Comparison of ENCODE assay signal across 13 cellular contexts in the genomic region with DNA sequence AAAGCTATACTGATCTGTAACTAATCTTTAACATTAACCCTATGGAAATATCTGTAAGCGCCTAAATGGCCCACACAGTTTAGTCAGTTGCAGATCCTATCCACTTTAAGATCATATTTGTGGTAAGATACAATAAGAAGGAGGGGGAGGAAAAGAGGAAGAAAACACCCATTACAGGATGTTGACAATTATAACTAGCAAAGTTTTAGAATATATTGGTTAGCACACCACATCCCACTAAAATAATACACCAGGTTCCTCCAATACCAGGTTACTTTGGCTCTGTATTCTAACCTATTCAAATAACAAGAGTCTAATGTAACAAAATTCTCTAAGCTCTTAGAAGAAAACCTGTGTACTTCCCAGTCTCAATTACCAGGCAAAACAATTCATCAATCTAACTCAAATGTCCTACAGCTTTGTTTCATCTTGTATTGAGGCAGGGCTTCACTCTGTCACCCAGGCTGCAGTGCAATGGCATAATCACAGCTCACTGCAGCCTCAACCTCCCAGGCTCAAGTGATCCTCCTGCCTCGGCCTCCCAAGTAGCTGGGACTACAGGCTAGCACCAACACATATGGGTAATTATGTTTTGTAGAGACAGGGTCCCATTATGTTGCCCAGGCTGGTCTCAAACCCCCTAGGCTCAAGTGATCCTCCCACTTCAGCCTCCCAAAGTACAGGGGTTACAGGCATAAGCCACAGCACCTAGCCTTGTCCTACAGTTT. TPM values are rescaled to one million over a fixed set of nuclear protein-coding genes. Genes with fewer than 3 reads are reported as not detected.
A peak's percentile ranks its signal among the peaks of the same experiment; 100 is the strongest.
DNase-seq lines count a peak whose midpoint lies in the region; ATAC-seq, FAIRE-seq and TF ChIP-seq lines count a peak whose summit lies in the region.
"Had no signal": no experiment of that assay in that cellular context is flagged by ENCODE, and none has a peak within 500 bp of the region (broad histone marks: within the 10 kb centered on the region; RNA-seq: fewer than 3 reads in every experiment).

No MANE protein-coding gene starts in this region.

- intact Hi-C loops in pancreas (cut with DNase I): no loop called here

- H3K27me3 ChIP-seq in CD4-positive, CD25-positive, alpha-beta regulatory T cell (ENCODE audit: control insufficient read depth, insufficient read depth, low read length): no peaks in the 10 kb centered on the region
- no peaks in the 10 kb centered on the region for H3K27me3 ChIP-seq in pancreas

- POLR2A ChIA-PET in WTC11 (lab: Charles Lee): interaction anchor here (0.6 kb wide), 1 partner anchor 228 kb away, joined by 3 read pairs; no protein-coding TSS in a partner anchor

- TF ChIP-seq CTCF in WTC11 (IDR thresholded peaks at IDR 0.05) (no peak), fibroblast of the aortic adventitia (IDR thresholded peaks at IDR 0.05; ENCODE audit: insufficient read depth, low read length) (no peak), pancreas (IDR thresholded peaks at IDR 0.05) (no peak)

- peaks cover 66% of the 10 kb centered on the region for H3K4me1 ChIP-seq in CD4-positive, CD25-positive, alpha-beta regulatory T cell (ENCODE audit: control insufficient read depth, insufficient read depth, low read length, poor library complexity, severe bottlenecking)
- H3K4me1 ChIP-seq in pancreas: peaks cover 0 to 5% (median 0%) of the 10 kb centered on the region in 3 donors

- H3K4me1 Mint-ChIP-seq in CD4-positive, CD25-positive, alpha-beta regulatory T cell: peaks cover 34 to 83% (median 56%) of the 10 kb centered on the region in 4 donors
- peaks cover 47% of the 10 kb centered on the region for H3K4me1 Mint-ChIP-seq in WTC11

- H3K27ac ChIP-seq in CD4-positive, CD25-positive, alpha-beta regulatory T cell (ENCODE audit: insufficient read depth, low read length, poor library complexity, severe bottlenecking): peak overlapping the region; percentile 70
- H3K27ac ChIP-seq in KOPT-K1 (ENCODE audit: low read depth, low read length, poor library complexity, severe bottlenecking) (peak overlapping the region; percentile 43), pancreas (no peak overlapping the region)

- no peaks in the 10 kb centered on the region for H3K9me3 ChIP-seq in CD4-positive, CD25-positive, alpha-beta regulatory T cell (ENCODE audit: control insufficient read depth in 2 of 2, low read length in 2 of 2)
- H3K9me3 ChIP-seq in KOPT-K1 (ENCODE audit: insufficient read depth, low read length, poor library complexity, severe bottlenecking): peaks cover 20% of the 10 kb centered on the region
- H3K9me3 ChIP-seq in pancreas: no peaks in the 10 kb centered on the region

- H3K9me3 Mint-ChIP-seq in CD4-positive, CD25-positive, alpha-beta regulatory T cell: peaks cover 0 to 5% (median 3%) of the 10 kb centered on the region in 7 donors
- H3K9me3 Mint-ChIP-seq in WTC11: peaks cover 9% of the 10 kb centered on the region
- H3K9me3 Mint-ChIP-seq: GM23338 had no signal

- DNase-seq in CD4-positive, CD25-positive, alpha-beta regulatory T cell: peak in 2 of 3 donors; percentile 58 to 70
- no peak for DNase-seq in WTC11 (ENCODE audit: low spot score)
- no peak for DNase-seq in fibroblast of the aortic adventitia (ENCODE audit: low read depth)
- DNase-seq in NCI-H1694 treated with DMSO at 0.1 percent for 48 hours (lab: John Stamatoyannopoulos, UW): no peak
- DNase-seq in nucleus accumbens (lab: John Stamatoyannopoulos, UW): no peak
- DNase-seq in pancreas: no peak
- DNase-seq: activated CD4-positive, alpha-beta T cell treated with anti-CD3 and anti-CD28 coated beads, Interleukin-2, amount 50 U/mL, for 1 hour; DMS153; NCI-H1105 treated with DMSO at 0.1 percent for 48 hours had no signal

- peak overlapping the region; percentile 92 to 99 (median 93) for H3K27ac Mint-ChIP-seq in CD4-positive, CD25-positive, alpha-beta regulatory T cell
- 0 out of 2 replicates have a peak overlapping the region, but pooled peaks have one; percentile 22 for H3K27ac Mint-ChIP-seq in WTC11
- H3K27ac Mint-ChIP-seq: GM23338 had no signal

- WGBS in pancreas, 2 donors: 88 to 91% methylated on average over 2 of the region's 2 CpGs

- H3K27me3 Mint-ChIP-seq in CD4-positive, CD25-positive, alpha-beta regulatory T cell: no peaks in the 10 kb centered on the region
- no peaks in the 10 kb centered on the region for H3K27me3 Mint-ChIP-seq in WTC11 (ENCODE audit: low read depth)

- peaks cover 20% of the 10 kb centered on the region for H3K36me3 Mint-ChIP-seq in CD4-positive, CD25-positive, alpha-beta regulatory T cell
- peaks cover 22% of the 10 kb centered on the region for H3K36me3 Mint-ChIP-seq in WTC11

- FAIRE-seq in pancreas (lab: Jason Lieb, UNC): no peak

- CTCF ChIA-PET in WTC11 (lab: Charles Lee): interaction anchor here (0.5 kb wide), 1 partner anchor 201 kb away, joined by 3 read pairs; no protein-coding TSS in a partner anchor

- H3K4me3 Mint-ChIP-seq in CD4-positive, CD25-positive, alpha-beta regulatory T cell: peak overlapping the region; percentile 87 to 100 (median 96)
- 0 out of 2 replicates have a peak overlapping the region, but pooled peaks have one; percentile 1 for H3K4me3 Mint-ChIP-seq in WTC11
- H3K4me3 Mint-ChIP-seq: GM23338 had no signal

- H3K4me3 ChIP-seq in CD4-positive, CD25-positive, alpha-beta regulatory T cell (ENCODE audit: low read depth, low read length): peak overlapping the region; percentile 92
- H3K4me3 ChIP-seq in fibroblast of the aortic adventitia (ENCODE audit: low read depth, low read length) (peak overlapping the region; percentile 93), pancreas (no peak overlapping the region)
- H3K4me3 ChIP-seq: GM23338, skin epidermis had no signal

- no peak for ATAC-seq in CD4-positive, CD25-positive, alpha-beta regulatory T cell (ENCODE audit: low read depth in 2 of 2)
- ATAC-seq in WTC11 (no peak), GM18498 (IDR thresholded peaks at IDR 0.05; ENCODE audit: unreplicated experiment) (no peak), pancreas (no peak)
- ATAC-seq: GM23338 had no signal

- peaks cover 12% of the 10 kb centered on the region for H3K36me3 ChIP-seq in CD4-positive, CD25-positive, alpha-beta regulatory T cell (ENCODE audit: control insufficient read depth, insufficient read depth, low read length)
- H3K36me3 ChIP-seq in KOPT-K1 (ENCODE audit: insufficient read depth, low read length): peaks cover 23% of the 10 kb centered on the region
- H3K36me3 ChIP-seq in pancreas: no peaks in the 10 kb centered on the region

TF ChIP-seq in WTC11, 78 proteins besides CTCF, POLR2A, EP300 and RAD21 (continues in another document):
- no peak for TF ChIP-seq HMGA2 (CRISPR knock-in tag; IDR thresholded peaks at IDR 0.05)
- no peak for TF ChIP-seq GABPB1 (CRISPR knock-in tag; IDR thresholded peaks at IDR 0.05)
- no peak for TF ChIP-seq ZNF396 (CRISPR knock-in tag; IDR thresholded peaks at IDR 0.05; ENCODE audit: borderline replicate concordance)
- no peak for TF ChIP-seq FOXK1 (CRISPR knock-in tag; IDR thresholded peaks at IDR 0.05)
- TF ChIP-seq, protein P1, sequence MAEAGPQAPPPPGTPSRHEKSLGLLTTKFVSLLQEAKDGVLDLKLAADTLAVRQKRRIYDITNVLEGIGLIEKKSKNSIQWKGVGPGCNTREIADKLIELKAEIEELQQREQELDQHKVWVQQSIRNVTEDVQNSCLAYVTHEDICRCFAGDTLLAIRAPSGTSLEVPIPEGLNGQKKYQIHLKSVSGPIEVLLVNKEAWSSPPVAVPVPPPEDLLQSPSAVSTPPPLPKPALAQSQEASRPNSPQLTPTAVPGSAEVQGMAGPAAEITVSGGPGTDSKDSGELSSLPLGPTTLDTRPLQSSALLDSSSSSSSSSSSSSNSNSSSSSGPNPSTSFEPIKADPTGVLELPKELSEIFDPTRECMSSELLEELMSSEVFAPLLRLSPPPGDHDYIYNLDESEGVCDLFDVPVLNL (CRISPR knock-in tag; IDR thresholded peaks at IDR 0.05; ENCODE audit: borderline replicate concordance, low read depth): no peak
- TF ChIP-seq, protein P2, sequence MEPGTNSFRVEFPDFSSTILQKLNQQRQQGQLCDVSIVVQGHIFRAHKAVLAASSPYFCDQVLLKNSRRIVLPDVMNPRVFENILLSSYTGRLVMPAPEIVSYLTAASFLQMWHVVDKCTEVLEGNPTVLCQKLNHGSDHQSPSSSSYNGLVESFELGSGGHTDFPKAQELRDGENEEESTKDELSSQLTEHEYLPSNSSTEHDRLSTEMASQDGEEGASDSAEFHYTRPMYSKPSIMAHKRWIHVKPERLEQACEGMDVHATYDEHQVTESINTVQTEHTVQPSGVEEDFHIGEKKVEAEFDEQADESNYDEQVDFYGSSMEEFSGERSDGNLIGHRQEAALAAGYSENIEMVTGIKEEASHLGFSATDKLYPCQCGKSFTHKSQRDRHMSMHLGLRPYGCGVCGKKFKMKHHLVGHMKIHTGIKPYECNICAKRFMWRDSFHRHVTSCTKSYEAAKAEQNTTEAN (CRISPR knock-in tag; IDR thresholded peaks at IDR 0.05): no peak
- no peak for TF ChIP-seq OVOL2 (CRISPR knock-in tag; IDR thresholded peaks at IDR 0.05; ENCODE audit: borderline replicate concordance)
- TF ChIP-seq ZNF263 (CRISPR knock-in tag; IDR thresholded peaks at IDR 0.05; ENCODE audit: low read depth): no peak
- TF ChIP-seq FOXJ3 (CRISPR knock-in tag; IDR thresholded peaks at IDR 0.05; ENCODE audit: borderline replicate concordance): no peak
- TF ChIP-seq, protein P3, sequence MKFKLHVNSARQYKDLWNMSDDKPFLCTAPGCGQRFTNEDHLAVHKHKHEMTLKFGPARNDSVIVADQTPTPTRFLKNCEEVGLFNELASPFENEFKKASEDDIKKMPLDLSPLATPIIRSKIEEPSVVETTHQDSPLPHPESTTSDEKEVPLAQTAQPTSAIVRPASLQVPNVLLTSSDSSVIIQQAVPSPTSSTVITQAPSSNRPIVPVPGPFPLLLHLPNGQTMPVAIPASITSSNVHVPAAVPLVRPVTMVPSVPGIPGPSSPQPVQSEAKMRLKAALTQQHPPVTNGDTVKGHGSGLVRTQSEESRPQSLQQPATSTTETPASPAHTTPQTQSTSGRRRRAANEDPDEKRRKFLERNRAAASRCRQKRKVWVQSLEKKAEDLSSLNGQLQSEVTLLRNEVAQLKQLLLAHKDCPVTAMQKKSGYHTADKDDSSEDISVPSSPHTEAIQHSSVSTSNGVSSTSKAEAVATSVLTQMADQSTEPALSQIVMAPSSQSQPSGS (CRISPR knock-in tag; IDR thresholded peaks at IDR 0.05; ENCODE audit: borderline replicate concordance, low read depth): no peak

RNA-seq across cellular contexts. Expression of gene SLC4A7, which starts 4.2 kb away (rescaled TPM):
- total RNA-seq in CD4-positive, CD25-positive, alpha-beta regulatory T cell: 103 TPM
- 10 to 100 TPM; 25.2 to 29.2 (median 27.0) TPM for polyA plus RNA-seq in CD4-positive, CD25-positive, alpha-beta regulatory T cell
- total RNA-seq in WTC11 (2021) (87.0 to 93.7 TPM (median 90.8 TPM) in 3 replicates), fibroblast of the aortic adventitia (ENCODE audit: low replicate concordance) (165 and 450 TPM in 2 replicates), pancreas (10 to 100 TPM in 1 of 6 donors, 1 to 10 TPM in 5; 2.4 to 11.1 (median 4.8) TPM)
- polyA plus RNA-seq in pancreas: 1 to 10 TPM; 1.4 to 3.1 TPM

Comparison
In these comparisons a context has a peak if more than half of its experiments do, and no peak if none do; other contexts are left out.
1. DNase-seq: peak in CD4-positive, CD25-positive, alpha-beta regulatory T cell (2 of 3); none in WTC11 (single experiment), fibroblast of the aortic adventitia (single experiment), NCI-H1694 treated with DMSO at 0.1 percent for 48 hours (single experiment), nucleus accumbens (0 of 56) and pancreas (0 of 6).
2. H3K27ac ChIP-seq: peak in CD4-positive, CD25-positive, alpha-beta regulatory T cell (single experiment) and KOPT-K1 (single experiment); none in pancreas (0 of 4).
3. H3K4me3 ChIP-seq: peak in CD4-positive, CD25-positive, alpha-beta regulatory T cell (single experiment) and fibroblast of the aortic adventitia (single experiment); none in pancreas (0 of 4).